1 cellular context compared by ENCODE assay signal in genomic region chr1:234977891-234978396, GRCh38.
TF ChIP-seq lines count a peak whose summit lies in the region.

No MANE protein-coding gene starts in this region.

TF ChIP-seq in GM23338, 12 proteins besides CTCF, POLR2A, EP300 and RAD21 (continued from another document):
- TF ChIP-seq, protein P1, sequence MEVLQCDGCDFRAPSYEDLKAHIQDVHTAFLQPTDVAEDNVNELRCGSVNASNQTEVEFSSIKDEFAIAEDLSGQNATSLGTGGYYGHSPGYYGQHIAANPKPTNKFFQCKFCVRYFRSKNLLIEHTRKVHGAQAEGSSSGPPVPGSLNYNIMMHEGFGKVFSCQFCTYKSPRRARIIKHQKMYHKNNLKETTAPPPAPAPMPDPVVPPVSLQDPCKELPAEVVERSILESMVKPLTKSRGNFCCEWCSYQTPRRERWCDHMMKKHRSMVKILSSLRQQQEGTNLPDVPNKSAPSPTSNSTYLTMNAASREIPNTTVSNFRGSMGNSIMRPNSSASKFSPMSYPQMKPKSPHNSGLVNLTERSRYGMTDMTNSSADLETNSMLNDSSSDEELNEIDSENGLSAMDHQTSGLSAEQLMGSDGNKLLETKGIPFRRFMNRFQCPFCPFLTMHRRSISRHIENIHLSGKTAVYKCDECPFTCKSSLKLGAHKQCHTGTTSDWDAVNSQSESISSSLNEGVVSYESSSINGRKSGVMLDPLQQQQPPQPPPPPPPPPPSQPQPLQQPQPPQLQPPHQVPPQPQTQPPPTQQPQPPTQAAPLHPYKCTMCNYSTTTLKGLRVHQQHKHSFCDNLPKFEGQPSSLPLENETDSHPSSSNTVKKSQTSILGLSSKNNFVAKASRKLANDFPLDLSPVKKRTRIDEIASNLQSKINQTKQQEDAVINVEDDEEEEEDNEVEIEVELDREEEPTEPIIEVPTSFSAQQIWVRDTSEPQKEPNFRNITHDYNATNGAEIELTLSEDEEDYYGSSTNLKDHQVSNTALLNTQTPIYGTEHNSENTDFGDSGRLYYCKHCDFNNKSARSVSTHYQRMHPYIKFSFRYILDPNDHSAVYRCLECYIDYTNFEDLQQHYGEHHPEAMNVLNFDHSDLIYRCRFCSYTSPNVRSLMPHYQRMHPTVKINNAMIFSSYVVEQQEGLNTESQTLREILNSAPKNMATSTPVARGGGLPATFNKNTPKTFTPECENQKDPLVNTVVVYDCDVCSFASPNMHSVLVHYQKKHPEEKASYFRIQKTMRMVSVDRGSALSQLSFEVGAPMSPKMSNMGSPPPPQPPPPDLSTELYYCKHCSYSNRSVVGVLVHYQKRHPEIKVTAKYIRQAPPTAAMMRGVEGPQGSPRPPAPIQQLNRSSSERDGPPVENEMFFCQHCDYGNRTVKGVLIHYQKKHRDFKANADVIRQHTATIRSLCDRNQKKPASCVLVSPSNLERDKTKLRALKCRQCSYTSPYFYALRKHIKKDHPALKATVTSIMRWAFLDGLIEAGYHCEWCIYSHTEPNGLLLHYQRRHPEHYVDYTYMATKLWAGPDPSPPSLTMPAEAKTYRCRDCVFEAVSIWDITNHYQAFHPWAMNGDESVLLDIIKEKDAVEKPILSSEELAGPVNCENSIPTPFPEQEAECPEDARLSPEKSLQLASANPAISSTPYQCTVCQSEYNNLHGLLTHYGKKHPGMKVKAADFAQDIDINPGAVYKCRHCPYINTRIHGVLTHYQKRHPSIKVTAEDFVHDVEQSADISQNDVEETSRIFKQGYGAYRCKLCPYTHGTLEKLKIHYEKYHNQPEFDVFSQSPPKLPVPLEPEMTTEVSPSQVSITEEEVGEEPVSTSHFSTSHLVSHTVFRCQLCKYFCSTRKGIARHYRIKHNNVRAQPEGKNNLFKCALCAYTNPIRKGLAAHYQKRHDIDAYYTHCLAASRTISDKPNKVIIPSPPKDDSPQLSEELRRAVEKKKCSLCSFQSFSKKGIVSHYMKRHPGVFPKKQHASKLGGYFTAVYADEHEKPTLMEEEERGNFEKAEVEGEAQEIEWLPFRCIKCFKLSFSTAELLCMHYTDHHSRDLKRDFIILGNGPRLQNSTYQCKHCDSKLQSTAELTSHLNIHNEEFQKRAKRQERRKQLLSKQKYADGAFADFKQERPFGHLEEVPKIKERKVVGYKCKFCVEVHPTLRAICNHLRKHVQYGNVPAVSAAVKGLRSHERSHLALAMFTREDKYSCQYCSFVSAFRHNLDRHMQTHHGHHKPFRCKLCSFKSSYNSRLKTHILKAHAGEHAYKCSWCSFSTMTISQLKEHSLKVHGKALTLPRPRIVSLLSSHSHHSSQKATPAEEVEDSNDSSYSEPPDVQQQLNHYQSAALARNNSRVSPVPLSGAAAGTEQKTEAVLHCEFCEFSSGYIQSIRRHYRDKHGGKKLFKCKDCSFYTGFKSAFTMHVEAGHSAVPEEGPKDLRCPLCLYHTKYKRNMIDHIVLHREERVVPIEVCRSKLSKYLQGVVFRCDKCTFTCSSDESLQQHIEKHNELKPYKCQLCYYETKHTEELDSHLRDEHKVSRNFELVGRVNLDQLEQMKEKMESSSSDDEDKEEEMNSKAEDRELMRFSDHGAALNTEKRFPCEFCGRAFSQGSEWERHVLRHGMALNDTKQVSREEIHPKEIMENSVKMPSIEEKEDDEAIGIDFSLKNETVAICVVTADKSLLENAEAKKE (CRISPR knock-in tag; IDR thresholded peaks at IDR 0.05), result no peak
- TF ChIP-seq, protein P2, sequence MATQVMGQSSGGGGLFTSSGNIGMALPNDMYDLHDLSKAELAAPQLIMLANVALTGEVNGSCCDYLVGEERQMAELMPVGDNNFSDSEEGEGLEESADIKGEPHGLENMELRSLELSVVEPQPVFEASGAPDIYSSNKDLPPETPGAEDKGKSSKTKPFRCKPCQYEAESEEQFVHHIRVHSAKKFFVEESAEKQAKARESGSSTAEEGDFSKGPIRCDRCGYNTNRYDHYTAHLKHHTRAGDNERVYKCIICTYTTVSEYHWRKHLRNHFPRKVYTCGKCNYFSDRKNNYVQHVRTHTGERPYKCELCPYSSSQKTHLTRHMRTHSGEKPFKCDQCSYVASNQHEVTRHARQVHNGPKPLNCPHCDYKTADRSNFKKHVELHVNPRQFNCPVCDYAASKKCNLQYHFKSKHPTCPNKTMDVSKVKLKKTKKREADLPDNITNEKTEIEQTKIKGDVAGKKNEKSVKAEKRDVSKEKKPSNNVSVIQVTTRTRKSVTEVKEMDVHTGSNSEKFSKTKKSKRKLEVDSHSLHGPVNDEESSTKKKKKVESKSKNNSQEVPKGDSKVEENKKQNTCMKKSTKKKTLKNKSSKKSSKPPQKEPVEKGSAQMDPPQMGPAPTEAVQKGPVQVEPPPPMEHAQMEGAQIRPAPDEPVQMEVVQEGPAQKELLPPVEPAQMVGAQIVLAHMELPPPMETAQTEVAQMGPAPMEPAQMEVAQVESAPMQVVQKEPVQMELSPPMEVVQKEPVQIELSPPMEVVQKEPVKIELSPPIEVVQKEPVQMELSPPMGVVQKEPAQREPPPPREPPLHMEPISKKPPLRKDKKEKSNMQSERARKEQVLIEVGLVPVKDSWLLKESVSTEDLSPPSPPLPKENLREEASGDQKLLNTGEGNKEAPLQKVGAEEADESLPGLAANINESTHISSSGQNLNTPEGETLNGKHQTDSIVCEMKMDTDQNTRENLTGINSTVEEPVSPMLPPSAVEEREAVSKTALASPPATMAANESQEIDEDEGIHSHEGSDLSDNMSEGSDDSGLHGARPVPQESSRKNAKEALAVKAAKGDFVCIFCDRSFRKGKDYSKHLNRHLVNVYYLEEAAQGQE (IDR thresholded peaks at IDR 0.05; ENCODE audit: unreplicated experiment), result no peak
- no peak for TF ChIP-seq JUNB (IDR thresholded peaks at IDR 0.05; ENCODE audit: unreplicated experiment)
